1 cellular context compared by ENCODE assay signal in genomic region chr6:87674286-87674685, GRCh38.
A peak's percentile ranks its signal among the peaks of the same experiment; 100 is the strongest.
TF ChIP-seq lines count a peak whose summit lies in the region.

No MANE protein-coding gene starts in this region.

TF ChIP-seq in HepG2, 621 proteins besides CTCF, POLR2A, EP300 and RAD21 (continued from another document):
- TF ChIP-seq ZNF614 (CRISPR knock-in tag; IDR thresholded peaks at IDR 0.05; ENCODE audit: borderline replicate concordance) (no peak), SPEN (CRISPR knock-in tag; IDR thresholded peaks at IDR 0.05; ENCODE audit: low read depth) (no peak), MAFK (conservative IDR thresholded peaks at IDR 0.05 in 1 of 2, IDR thresholded peaks at IDR 0.05 in 1 of 2; ENCODE audit: low read length in 2 of 2) (peak; percentile 95 to 96), NFE2L2 (IDR thresholded peaks at IDR 0.05; ENCODE audit: low read length) (peak; percentile 92), SRF (IDR thresholded peaks at IDR 0.05; ENCODE audit: low read depth, low read length) (no peak), RXRB (CRISPR knock-in tag; IDR thresholded peaks at IDR 0.05; ENCODE audit: borderline replicate concordance) (no peak), ZNF34 (CRISPR knock-in tag; IDR thresholded peaks at IDR 0.05; ENCODE audit: borderline replicate concordance) (no peak), ZNF317 (CRISPR knock-in tag; IDR thresholded peaks at IDR 0.05) (no peak), ZNF543 (CRISPR knock-in tag; IDR thresholded peaks at IDR 0.05) (no peak)
- TF ChIP-seq, protein P1, sequence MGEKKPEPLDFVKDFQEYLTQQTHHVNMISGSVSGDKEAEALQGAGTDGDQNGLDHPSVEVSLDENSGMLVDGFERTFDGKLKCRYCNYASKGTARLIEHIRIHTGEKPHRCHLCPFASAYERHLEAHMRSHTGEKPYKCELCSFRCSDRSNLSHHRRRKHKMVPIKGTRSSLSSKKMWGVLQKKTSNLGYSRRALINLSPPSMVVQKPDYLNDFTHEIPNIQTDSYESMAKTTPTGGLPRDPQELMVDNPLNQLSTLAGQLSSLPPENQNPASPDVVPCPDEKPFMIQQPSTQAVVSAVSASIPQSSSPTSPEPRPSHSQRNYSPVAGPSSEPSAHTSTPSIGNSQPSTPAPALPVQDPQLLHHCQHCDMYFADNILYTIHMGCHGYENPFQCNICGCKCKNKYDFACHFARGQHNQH (CRISPR knock-in tag; IDR thresholded peaks at IDR 0.05): no peak
TF ChIP-seq in HepG2: peak in this region for 3.
